In genomic region chr2:220318037-220318436, GRCh38 we compare ENCODE assay signal across 20 cellular contexts.
"Had no signal": no experiment of that assay in that cellular context is flagged by ENCODE, and none has a peak within 500 bp of the region (broad histone marks: within the 10 kb centered on the region; RNA-seq: fewer than 3 reads in every experiment).

No MANE protein-coding gene starts in this region.

- DNase-seq: dermis blood vessel endothelial cell; dorsolateral prefrontal cortex; effector CD4-positive, alpha-beta T cell; effector memory CD4-positive, alpha-beta T cell; foreskin keratinocyte; heart left ventricle; hypothalamus; immature natural killer cell; islet precursor cell; kidney; kidney glomerular epithelial cell; left colon; left ventricle myocardium inferior; mammary epithelial cell; mesendoderm; midbrain; naive thymus-derived CD4-positive, alpha-beta T cell had no signal

- H3K27me3 Mint-ChIP-seq: memory B cell had no signal

- H3K27ac Mint-ChIP-seq: immature natural killer cell; memory B cell; naive thymus-derived CD4-positive, alpha-beta T cell had no signal

- H3K4me1 Mint-ChIP-seq: immature natural killer cell; memory B cell; naive thymus-derived CD4-positive, alpha-beta T cell had no signal

- H3K36me3 Mint-ChIP-seq: immature natural killer cell; memory B cell; naive thymus-derived CD4-positive, alpha-beta T cell had no signal

- H3K4me3 Mint-ChIP-seq: immature natural killer cell; memory B cell; naive thymus-derived CD4-positive, alpha-beta T cell had no signal

- ATAC-seq: foreskin keratinocyte; gastroesophageal sphincter; heart left ventricle; left colon; left lobe of liver; naive thymus-derived CD4-positive, alpha-beta T cell had no signal
